2 cellular contexts compared by ENCODE assay signal in the genomic region with DNA sequence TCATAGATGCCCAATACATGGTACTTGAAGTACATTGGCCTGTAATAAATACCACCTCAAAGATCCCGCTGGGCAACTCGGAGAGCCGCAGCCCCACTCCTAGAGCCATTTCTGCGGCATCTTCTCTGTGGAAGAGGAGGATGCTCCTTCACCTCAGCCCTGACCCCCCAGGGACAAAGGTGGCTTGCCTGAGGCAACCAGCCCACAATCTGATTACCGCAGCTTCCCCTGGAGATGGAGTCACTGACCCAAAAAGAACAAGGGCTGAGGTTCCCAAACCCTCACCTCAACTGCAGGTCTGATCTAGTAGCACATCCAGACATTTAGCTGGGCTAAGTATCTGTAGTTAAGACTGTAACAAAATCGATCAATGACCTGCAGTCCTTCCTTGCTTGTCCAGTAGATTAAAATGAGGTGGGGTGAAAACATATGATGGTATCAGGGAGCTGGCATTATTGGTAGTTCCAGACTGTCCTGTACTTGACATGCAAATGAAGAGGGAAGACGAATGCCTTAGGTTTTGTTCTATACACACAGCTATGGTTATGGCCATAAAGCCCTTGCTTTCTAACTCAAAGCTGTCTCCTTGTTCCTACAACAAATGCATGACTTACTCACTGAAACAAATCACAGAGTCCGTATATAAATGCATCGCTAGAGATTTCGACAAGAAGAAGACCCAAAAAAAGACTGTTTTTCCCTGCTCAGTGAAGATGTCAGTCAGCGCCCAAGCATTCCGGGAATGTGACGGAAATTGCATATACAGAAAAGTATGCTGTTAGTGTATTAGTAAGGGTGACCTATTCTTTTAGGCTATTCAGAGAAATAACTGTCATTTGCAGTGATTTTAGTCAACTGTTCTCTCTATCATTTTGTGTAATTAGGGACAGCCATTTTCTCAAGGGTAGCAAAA.
TF ChIP-seq lines count a peak whose summit lies in the region.

No MANE protein-coding gene starts in this region.

TF ChIP-seq in GM23338, 12 proteins besides CTCF, POLR2A, EP300 and RAD21:
- TF ChIP-seq, protein P1, sequence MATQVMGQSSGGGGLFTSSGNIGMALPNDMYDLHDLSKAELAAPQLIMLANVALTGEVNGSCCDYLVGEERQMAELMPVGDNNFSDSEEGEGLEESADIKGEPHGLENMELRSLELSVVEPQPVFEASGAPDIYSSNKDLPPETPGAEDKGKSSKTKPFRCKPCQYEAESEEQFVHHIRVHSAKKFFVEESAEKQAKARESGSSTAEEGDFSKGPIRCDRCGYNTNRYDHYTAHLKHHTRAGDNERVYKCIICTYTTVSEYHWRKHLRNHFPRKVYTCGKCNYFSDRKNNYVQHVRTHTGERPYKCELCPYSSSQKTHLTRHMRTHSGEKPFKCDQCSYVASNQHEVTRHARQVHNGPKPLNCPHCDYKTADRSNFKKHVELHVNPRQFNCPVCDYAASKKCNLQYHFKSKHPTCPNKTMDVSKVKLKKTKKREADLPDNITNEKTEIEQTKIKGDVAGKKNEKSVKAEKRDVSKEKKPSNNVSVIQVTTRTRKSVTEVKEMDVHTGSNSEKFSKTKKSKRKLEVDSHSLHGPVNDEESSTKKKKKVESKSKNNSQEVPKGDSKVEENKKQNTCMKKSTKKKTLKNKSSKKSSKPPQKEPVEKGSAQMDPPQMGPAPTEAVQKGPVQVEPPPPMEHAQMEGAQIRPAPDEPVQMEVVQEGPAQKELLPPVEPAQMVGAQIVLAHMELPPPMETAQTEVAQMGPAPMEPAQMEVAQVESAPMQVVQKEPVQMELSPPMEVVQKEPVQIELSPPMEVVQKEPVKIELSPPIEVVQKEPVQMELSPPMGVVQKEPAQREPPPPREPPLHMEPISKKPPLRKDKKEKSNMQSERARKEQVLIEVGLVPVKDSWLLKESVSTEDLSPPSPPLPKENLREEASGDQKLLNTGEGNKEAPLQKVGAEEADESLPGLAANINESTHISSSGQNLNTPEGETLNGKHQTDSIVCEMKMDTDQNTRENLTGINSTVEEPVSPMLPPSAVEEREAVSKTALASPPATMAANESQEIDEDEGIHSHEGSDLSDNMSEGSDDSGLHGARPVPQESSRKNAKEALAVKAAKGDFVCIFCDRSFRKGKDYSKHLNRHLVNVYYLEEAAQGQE (IDR thresholded peaks at IDR 0.05; ENCODE audit: unreplicated experiment), result no peak

TF ChIP-seq in SK-N-SH, 30 proteins besides CTCF, POLR2A, EP300 and RAD21:
- TF ChIP-seq, protein P2, sequence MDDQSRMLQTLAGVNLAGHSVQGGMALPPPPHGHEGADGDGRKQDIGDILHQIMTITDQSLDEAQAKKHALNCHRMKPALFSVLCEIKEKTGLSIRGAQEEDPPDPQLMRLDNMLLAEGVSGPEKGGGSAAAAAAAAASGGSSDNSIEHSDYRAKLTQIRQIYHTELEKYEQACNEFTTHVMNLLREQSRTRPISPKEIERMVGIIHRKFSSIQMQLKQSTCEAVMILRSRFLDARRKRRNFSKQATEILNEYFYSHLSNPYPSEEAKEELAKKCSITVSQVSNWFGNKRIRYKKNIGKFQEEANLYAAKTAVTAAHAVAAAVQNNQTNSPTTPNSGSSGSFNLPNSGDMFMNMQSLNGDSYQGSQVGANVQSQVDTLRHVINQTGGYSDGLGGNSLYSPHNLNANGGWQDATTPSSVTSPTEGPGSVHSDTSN (IDR thresholded peaks at IDR 0.05), result peak; percentile 79
- TF ChIP-seq MEF2A (IDR thresholded peaks at IDR 0.05; ENCODE audit: borderline replicate concordance, low read depth) (peak; percentile 59; the same call in 1 of the 2 replicates), MXI1 (IDR thresholded peaks at IDR 0.05; ENCODE audit: low read depth, low read length) (no peak), RCOR1 (IDR thresholded peaks at IDR 0.05; ENCODE audit: low read length) (no peak), POLR2AphosphoS5 (IDR thresholded peaks at IDR 0.05; ENCODE audit: low read depth, low read length) (peak; percentile 68), YY1 (IDR thresholded peaks at IDR 0.05; ENCODE audit: low read depth) (peak; percentile 79), GATA2 (CRISPR knock-in tag; IDR thresholded peaks at IDR 0.05) (no peak), ELF1 (IDR thresholded peaks at IDR 0.05) (no peak), CHD2 (IDR thresholded peaks at IDR 0.05; ENCODE audit: low read length, partially characterized antibody) (no peak), GABPA (IDR thresholded peaks at IDR 0.05; ENCODE audit: low read depth) (peak; percentile 42; the same call in 1 of the 2 replicates), TAF1 (IDR thresholded peaks at IDR 0.05; ENCODE audit: borderline replicate concordance, low read depth, low read length) (no peak), RXRA (IDR thresholded peaks at IDR 0.05; ENCODE audit: borderline replicate concordance, low read depth) (peak; percentile 66; the same call in 1 of the 2 replicates), SMC3 (IDR thresholded peaks at IDR 0.05; ENCODE audit: low read depth, low read length) (no peak), FOXJ3 (CRISPR knock-in tag; IDR thresholded peaks at IDR 0.05) (no peak), FOSL2 (IDR thresholded peaks at IDR 0.05; ENCODE audit: borderline replicate concordance, low read depth) (peak; percentile 96), SIN3A (IDR thresholded peaks at IDR 0.05; ENCODE audit: borderline replicate concordance, low read depth, low read length) (no peak), FOXM1 (IDR thresholded peaks at IDR 0.05; ENCODE audit: low read depth) (peak; percentile 33; the same call in 1 of the 2 replicates), NRF1 (IDR thresholded peaks at IDR 0.05; ENCODE audit: low read depth, low read length) (no peak), TCF12 (IDR thresholded peaks at IDR 0.05) (peak; percentile 77), NFIC (IDR thresholded peaks at IDR 0.05; ENCODE audit: borderline replicate concordance) (peak; percentile 57; the same call in 1 of the 2 replicates), JUND (IDR thresholded peaks at IDR 0.05) (peak; percentile 96), RFX5 (IDR thresholded peaks at IDR 0.05; ENCODE audit: low read length) (no peak), TEAD4 (IDR thresholded peaks at IDR 0.05; ENCODE audit: borderline replicate concordance, insufficient read depth) (peak; percentile 99), USF2 (IDR thresholded peaks at IDR 0.05; ENCODE audit: borderline replicate concordance, low read depth, low read length) (no peak), EZH2phosphoT487 (IDR thresholded peaks at IDR 0.05; ENCODE audit: borderline replicate concordance, low read depth) (no peak)
- TF ChIP-seq, protein P3, sequence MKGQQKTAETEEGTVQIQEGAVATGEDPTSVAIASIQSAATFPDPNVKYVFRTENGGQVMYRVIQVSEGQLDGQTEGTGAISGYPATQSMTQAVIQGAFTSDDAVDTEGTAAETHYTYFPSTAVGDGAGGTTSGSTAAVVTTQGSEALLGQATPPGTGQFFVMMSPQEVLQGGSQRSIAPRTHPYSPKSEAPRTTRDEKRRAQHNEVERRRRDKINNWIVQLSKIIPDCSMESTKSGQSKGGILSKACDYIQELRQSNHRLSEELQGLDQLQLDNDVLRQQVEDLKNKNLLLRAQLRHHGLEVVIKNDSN (IDR thresholded peaks at IDR 0.05; ENCODE audit: borderline replicate concordance, low read depth), result no peak
- TF ChIP-seq, protein P4, sequence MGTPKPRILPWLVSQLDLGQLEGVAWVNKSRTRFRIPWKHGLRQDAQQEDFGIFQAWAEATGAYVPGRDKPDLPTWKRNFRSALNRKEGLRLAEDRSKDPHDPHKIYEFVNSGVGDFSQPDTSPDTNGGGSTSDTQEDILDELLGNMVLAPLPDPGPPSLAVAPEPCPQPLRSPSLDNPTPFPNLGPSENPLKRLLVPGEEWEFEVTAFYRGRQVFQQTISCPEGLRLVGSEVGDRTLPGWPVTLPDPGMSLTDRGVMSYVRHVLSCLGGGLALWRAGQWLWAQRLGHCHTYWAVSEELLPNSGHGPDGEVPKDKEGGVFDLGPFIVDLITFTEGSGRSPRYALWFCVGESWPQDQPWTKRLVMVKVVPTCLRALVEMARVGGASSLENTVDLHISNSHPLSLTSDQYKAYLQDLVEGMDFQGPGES (IDR thresholded peaks at IDR 0.05; ENCODE audit: low read depth, low read length), result no peak
- TF ChIP-seq, protein P1 (IDR thresholded peaks at IDR 0.05; ENCODE audit: low read depth, low read length), result no peak
- TF ChIP-seq, protein P5, sequence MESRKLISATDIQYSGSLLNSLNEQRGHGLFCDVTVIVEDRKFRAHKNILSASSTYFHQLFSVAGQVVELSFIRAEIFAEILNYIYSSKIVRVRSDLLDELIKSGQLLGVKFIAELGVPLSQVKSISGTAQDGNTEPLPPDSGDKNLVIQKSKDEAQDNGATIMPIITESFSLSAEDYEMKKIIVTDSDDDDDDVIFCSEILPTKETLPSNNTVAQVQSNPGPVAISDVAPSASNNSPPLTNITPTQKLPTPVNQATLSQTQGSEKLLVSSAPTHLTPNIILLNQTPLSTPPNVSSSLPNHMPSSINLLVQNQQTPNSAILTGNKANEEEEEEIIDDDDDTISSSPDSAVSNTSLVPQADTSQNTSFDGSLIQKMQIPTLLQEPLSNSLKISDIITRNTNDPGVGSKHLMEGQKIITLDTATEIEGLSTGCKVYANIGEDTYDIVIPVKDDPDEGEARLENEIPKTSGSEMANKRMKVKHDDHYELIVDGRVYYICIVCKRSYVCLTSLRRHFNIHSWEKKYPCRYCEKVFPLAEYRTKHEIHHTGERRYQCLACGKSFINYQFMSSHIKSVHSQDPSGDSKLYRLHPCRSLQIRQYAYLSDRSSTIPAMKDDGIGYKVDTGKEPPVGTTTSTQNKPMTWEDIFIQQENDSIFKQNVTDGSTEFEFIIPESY (IDR thresholded peaks at IDR 0.05; ENCODE audit: borderline replicate concordance, low read depth), result peak; percentile 46; the same call in 1 of the 2 replicates
- TF ChIP-seq, protein P6, sequence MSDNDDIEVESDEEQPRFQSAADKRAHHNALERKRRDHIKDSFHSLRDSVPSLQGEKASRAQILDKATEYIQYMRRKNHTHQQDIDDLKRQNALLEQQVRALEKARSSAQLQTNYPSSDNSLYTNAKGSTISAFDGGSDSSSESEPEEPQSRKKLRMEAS (IDR thresholded peaks at IDR 0.05; ENCODE audit: low read depth), result no peak
